In genomic region chr22:18914558-18914957, GRCh38 we compare ENCODE assay signal across 2 cellular contexts. TPM values are rescaled to one million over a fixed set of nuclear protein-coding genes. Genes with fewer than 3 reads are reported as not detected.
"Had no signal": no experiment of that assay in that cellular context is flagged by ENCODE, and none has a peak within 500 bp of the region (broad histone marks: within the 10 kb centered on the region; RNA-seq: fewer than 3 reads in every experiment).

No MANE protein-coding gene starts in this region.

RNA-seq across cellular contexts. Expression of gene DGCR6, which starts 8.4 kb away (rescaled TPM):
- total RNA-seq: ascending aorta had no signal

RNA-seq across cellular contexts. Expression of gene PRODH, which starts 21.5 kb away (rescaled TPM):
- total RNA-seq: activated naive CD8-positive, alpha-beta T cell treated with anti-CD3 and anti-CD28 coated beads for 36 hours had no signal
